In genomic region chr17:68600881-68601564, GRCh38 we compare ENCODE assay signal across 8 cellular contexts. TPM values are rescaled to one million over a fixed set of nuclear protein-coding genes. Genes with fewer than 3 reads are reported as not detected.
DNase-seq lines count a peak whose midpoint lies in the region; ATAC-seq and TF ChIP-seq lines count a peak whose summit lies in the region.

Gene FAM20A (minus strand): TSS chr17:68601367. CDS start chr17:68600666, 701 bp downstream.

- no peaks in the 10 kb centered on the region for H3K36me3 Mint-ChIP-seq in activated T-helper 1 cell treated with anti-CD3 and anti-CD28 coated beads, Interleukin-12 subunit alpha, Interleukin-12 subunit beta, Interleukin-2, Interleukin-4 antibody, amounts not matched to agents 30 ng/mL and 10 ng/mL and 1 ng/mL, durations not matched to agents 14 hours and 24 hours and 36 hours (ENCODE audit: low read depth)

- no peak within 1 kb of the TSS for H3K4me3 Mint-ChIP-seq in activated T-helper 1 cell treated with anti-CD3 and anti-CD28 coated beads, Interleukin-12 subunit alpha, Interleukin-12 subunit beta, Interleukin-2, Interleukin-4 antibody, amounts not matched to agents 30 ng/mL and 10 ng/mL and 1 ng/mL, durations not matched to agents 14 hours and 24 hours and 36 hours

- DNase-seq in BE2C (peak; percentile 12), NCI-H2171 (lab: John Stamatoyannopoulos, UW) (peak; percentile 41), cardiac fibroblast (ENCODE audit: low read depth in 2 of 2) (peak in 1 of 2 donors; percentile 43), left kidney (ENCODE audit: low read depth, low spot score) (peak; percentile 71)
- DNase-seq in stimulated activated naive CD8-positive, alpha-beta T cell treated with anti-CD3 and anti-CD28 coated beads, Interleukin-15, Interleukin-2, amounts not matched to agents 100 U/mL and 50 U/mL, for 24 hours: peak; percentile 24
- no peak for DNase-seq in activated T-helper 1 cell treated with anti-CD3 and anti-CD28 coated beads, Interleukin-12 subunit alpha, Interleukin-12 subunit beta, Interleukin-2, Interleukin-4 antibody, amounts not matched to agents 30 ng/mL and 10 ng/mL and 1 ng/mL, durations not matched to agents 14 hours and 24 hours and 36 hours (ENCODE audit: low spot score)

- peaks cover under 1% of the 10 kb centered on the region for H3K9me3 Mint-ChIP-seq in activated T-helper 1 cell treated with anti-CD3 and anti-CD28 coated beads, Interleukin-12 subunit alpha, Interleukin-12 subunit beta, Interleukin-2, Interleukin-4 antibody, amounts not matched to agents 30 ng/mL and 10 ng/mL and 1 ng/mL, durations not matched to agents 14 hours and 24 hours and 36 hours

- TF ChIP-seq CTCF in BE2C (IDR thresholded peaks at IDR 0.05; ENCODE audit: low read depth, low read length) (no peak), cardiac fibroblast (IDR thresholded peaks at IDR 0.05; ENCODE audit: low read depth, low read length) (no peak)

- H3K9me3 ChIP-seq in BE2C: no peaks in the 10 kb centered on the region

- H3K4me1 ChIP-seq in BE2C: no peaks in the 10 kb centered on the region

- peaks cover 59% of the 10 kb centered on the region for H3K27me3 ChIP-seq in BE2C

- H3K36me3 ChIP-seq in BE2C: no peaks in the 10 kb centered on the region

- H3K27ac Mint-ChIP-seq in activated T-helper 1 cell treated with anti-CD3 and anti-CD28 coated beads, Interleukin-12 subunit alpha, Interleukin-12 subunit beta, Interleukin-2, Interleukin-4 antibody, amounts not matched to agents 30 ng/mL and 10 ng/mL and 1 ng/mL, durations not matched to agents 14 hours and 24 hours and 36 hours: no peak within 1 kb of the TSS

- peaks cover 66% of the 10 kb centered on the region for H3K27me3 Mint-ChIP-seq in activated T-helper 1 cell treated with anti-CD3 and anti-CD28 coated beads, Interleukin-12 subunit alpha, Interleukin-12 subunit beta, Interleukin-2, Interleukin-4 antibody, amounts not matched to agents 30 ng/mL and 10 ng/mL and 1 ng/mL, durations not matched to agents 14 hours and 24 hours and 36 hours (ENCODE audit: insufficient read depth)

- H3K4me3 ChIP-seq in BE2C (ENCODE audit: low read depth, low read length) (no peak within 1 kb of the TSS), cardiac fibroblast (replicated peaks in 1 of 2; ENCODE audit: low read depth in 2 of 2, low read length in 2 of 2) (peak within 1 kb of the TSS; percentile 40 to 77)

- H3K4me1 Mint-ChIP-seq in activated T-helper 1 cell treated with anti-CD3 and anti-CD28 coated beads, Interleukin-12 subunit alpha, Interleukin-12 subunit beta, Interleukin-2, Interleukin-4 antibody, amounts not matched to agents 30 ng/mL and 10 ng/mL and 1 ng/mL, durations not matched to agents 14 hours and 24 hours and 36 hours (ENCODE audit: low read depth): peaks cover 4% of the 10 kb centered on the region

- intact Hi-C loops in activated T-helper 1 cell treated with anti-CD3 and anti-CD28 coated beads, Interleukin-12 subunit alpha, Interleukin-12 subunit beta, Interleukin-2, Interleukin-4 antibody, amounts not matched to agents 30 ng/mL and 10 ng/mL and 1 ng/mL, durations not matched to agents 14 hours and 24 hours and 36 hours (cut with micrococcal nuclease): no loop called here

- ATAC-seq in stimulated activated naive CD8-positive, alpha-beta T cell treated with anti-CD3 and anti-CD28 coated beads, Interleukin-15, Interleukin-2, amounts not matched to agents 100 U/mL and 50 U/mL, for 24 hours: peak; percentile 29
- ATAC-seq in HG03097 (IDR thresholded peaks at IDR 0.05; ENCODE audit: low FRiP score, unreplicated experiment) (no peak), GM21619 (IDR thresholded peaks at IDR 0.05; ENCODE audit: unreplicated experiment) (no peak)

RNA-seq across cellular contexts. Expression of gene FAM20A, which starts in this region (rescaled TPM):
- polyA plus RNA-seq in BE2C (2012; ENCODE audit: insufficient read depth, insufficient read length, low read depth): 1.3 TPM
- not detected in 2 replicates for total RNA-seq in activated T-helper 1 cell treated with anti-CD3 and anti-CD28 coated beads, Interleukin-12 subunit alpha, Interleukin-12 subunit beta, Interleukin-2, Interleukin-4 antibody, amounts not matched to agents 30 ng/mL and 10 ng/mL and 1 ng/mL, durations not matched to agents 14 hours and 24 hours and 36 hours
